ENCODE assay signal across 9 cellular contexts in genomic region chr3:46881819-46882376, GRCh38. TPM values are rescaled to one million over a fixed set of nuclear protein-coding genes. Genes with fewer than 3 reads are reported as not detected.
DNase-seq lines count a peak whose midpoint lies in the region; ATAC-seq lines count a peak whose summit lies in the region.
"Had no signal": no experiment of that assay in that cellular context is flagged by ENCODE, and none has a peak within 500 bp of the region (broad histone marks: within the 10 kb centered on the region; RNA-seq: fewer than 3 reads in every experiment).

No MANE protein-coding gene starts in this region.

- no peaks in the 10 kb centered on the region for H3K9me3 ChIP-seq in iPS-15b (ENCODE audit: control insufficient read depth, insufficient read depth, low read length)
- H3K9me3 ChIP-seq: neutrophil had no signal

- peak; percentile 14 to 34 for ATAC-seq in activated naive CD4-positive, alpha-beta T cell treated with anti-CD3 and anti-CD28 coated beads, Interleukin-2, amount 50 U/mL, for 72 hours
- ATAC-seq in HG03135 (IDR thresholded peaks at IDR 0.05; ENCODE audit: unreplicated experiment): no peak

- no peaks in the 10 kb centered on the region for H3K36me3 ChIP-seq in iPS-15b (ENCODE audit: control insufficient read depth, insufficient read depth, low read length)
- H3K36me3 ChIP-seq: neutrophil had no signal

- H3K4me3 Mint-ChIP-seq in IgD-negative memory B cell: peak overlapping the region in 3 of 4 donors; percentile 67 to 84 (median 72)

- H3K9ac ChIP-seq in iPS-15b (ENCODE audit: low read depth, low read length): no peak overlapping the region

- H3K9me3 Mint-ChIP-seq in IgD-negative memory B cell: no peaks in the 10 kb centered on the region
- no peaks in the 10 kb centered on the region for H3K9me3 Mint-ChIP-seq in activated naive CD4-positive, alpha-beta T cell treated with anti-CD3 and anti-CD28 coated beads, Interleukin-2, amount 50 U/mL, for 72 hours

- peaks cover 77% of the 10 kb centered on the region for H3K27me3 ChIP-seq in iPS-15b (ENCODE audit: control insufficient read depth, insufficient read depth, low read length)

- no peak overlapping the region for H3K27ac Mint-ChIP-seq in IgD-negative memory B cell
- H3K27ac Mint-ChIP-seq in activated naive CD4-positive, alpha-beta T cell treated with anti-CD3 and anti-CD28 coated beads, Interleukin-2, amount 50 U/mL, for 72 hours: no peak overlapping the region

- H3K4me3 ChIP-seq in iPS-15b (ENCODE audit: low read depth, low read length): peak overlapping the region; percentile 67

- H3K27me3 Mint-ChIP-seq in IgD-negative memory B cell: peaks cover 25% of the 10 kb centered on the region

- peaks cover 0 to 2% (median 1%) of the 10 kb centered on the region in 3 donors for H3K4me1 Mint-ChIP-seq in IgD-negative memory B cell

- peaks cover 12% of the 10 kb centered on the region for H3K4me1 ChIP-seq in iPS-15b (ENCODE audit: control insufficient read depth, insufficient read depth, low read length)

- no peak for DNase-seq in activated naive CD4-positive, alpha-beta T cell treated with anti-CD3 and anti-CD28 coated beads, Interleukin-2, amount 50 U/mL, for 72 hours (ENCODE audit: low spot score in 2 of 2)
- DNase-seq in stimulated activated CD4-positive, alpha-beta T cell treated with anti-CD3 and anti-CD28 coated beads, Interleukin-4, amount 100 ng/mL, for 24 hours: peak; percentile 13
- DNase-seq in NCI-H2107 treated with DMSO at 0.1 percent for 48 hours (lab: John Stamatoyannopoulos, UW; ENCODE audit: unreplicated experiment): no peak
- no peak for DNase-seq in NCI-H524 (lab: John Stamatoyannopoulos, UW)

- no peaks in the 10 kb centered on the region for H3K36me3 Mint-ChIP-seq in IgD-negative memory B cell
- peaks cover 0 to 7% of the 10 kb centered on the region in 2 donors for H3K36me3 Mint-ChIP-seq in activated naive CD4-positive, alpha-beta T cell treated with anti-CD3 and anti-CD28 coated beads, Interleukin-2, amount 50 U/mL, for 72 hours

RNA-seq across cellular contexts. Expression of gene PTH1R, which starts 4.4 kb away (rescaled TPM):
- polyA plus RNA-seq in IgD-negative memory B cell: not detected
- not detected for total RNA-seq in activated naive CD4-positive, alpha-beta T cell treated with anti-CD3 and anti-CD28 coated beads, Interleukin-2, amount 50 U/mL, for 72 hours
- total RNA-seq: RPMI7951 had no signal

RNA-seq across cellular contexts. Expression of gene MYL3, which starts 18.7 kb away (rescaled TPM):
- polyA plus RNA-seq in IgD-negative memory B cell: not detected
- not detected for total RNA-seq in activated naive CD4-positive, alpha-beta T cell treated with anti-CD3 and anti-CD28 coated beads, Interleukin-2, amount 50 U/mL, for 72 hours
- total RNA-seq: RPMI7951 had no signal
